8 cellular contexts compared by ENCODE assay signal in the genomic region with DNA sequence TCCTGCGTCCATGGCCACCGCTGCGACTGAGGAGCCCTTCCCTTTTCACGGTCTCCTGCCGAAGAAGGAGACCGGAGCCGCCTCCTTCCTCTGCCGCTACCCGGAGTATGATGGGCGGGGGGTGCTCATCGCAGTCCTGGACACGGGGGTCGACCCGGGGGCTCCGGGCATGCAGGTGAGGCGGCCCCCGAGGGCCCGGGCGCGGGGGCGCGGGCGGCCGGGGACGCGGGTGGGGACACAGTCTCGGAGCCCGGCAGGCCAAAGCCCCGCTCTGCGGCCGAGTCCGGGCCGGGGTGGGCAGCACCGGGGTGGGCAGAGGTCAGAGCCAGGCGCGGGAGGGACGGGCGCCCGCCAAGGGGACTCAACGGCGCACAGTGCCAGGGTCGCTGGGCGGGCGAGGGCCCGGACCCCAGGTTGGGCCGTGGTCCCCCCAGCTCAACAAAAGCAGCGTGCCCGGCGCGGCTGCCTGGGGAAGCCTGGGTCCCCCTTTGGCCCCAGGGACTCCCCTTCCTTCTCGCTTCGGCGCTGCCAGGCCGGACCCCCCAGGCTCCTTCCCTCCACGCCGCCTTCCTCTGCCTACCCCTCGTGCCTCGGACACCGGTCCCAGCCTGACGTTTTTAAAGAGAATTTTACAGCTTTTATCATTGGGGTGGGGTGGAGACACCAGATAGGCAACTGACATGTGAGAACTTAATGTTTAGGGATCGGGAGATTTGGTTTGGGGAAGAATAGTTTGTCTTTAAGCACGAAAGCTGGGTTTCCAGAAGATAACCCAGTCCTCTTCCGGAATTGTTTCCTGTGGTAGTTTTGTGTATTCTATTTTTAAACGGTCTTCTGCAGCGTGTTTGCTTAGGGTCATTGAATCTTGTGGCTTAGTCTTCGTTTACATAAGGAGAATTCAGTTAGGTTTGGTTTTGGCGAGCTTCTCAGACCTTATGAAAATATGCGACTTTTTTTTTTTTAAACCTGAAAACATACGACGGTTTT. TPM values are rescaled to one million over a fixed set of nuclear protein-coding genes. Genes with fewer than 3 reads are reported as not detected.
A peak's percentile ranks its signal among the peaks of the same experiment; 100 is the strongest.
DNase-seq lines count a peak whose midpoint lies in the region; ATAC-seq and TF ChIP-seq lines count a peak whose summit lies in the region.

No MANE protein-coding gene starts in this region.

- peak overlapping the region; percentile 100 for H3K27ac Mint-ChIP-seq in osteocyte (ENCODE audit: unreplicated experiment)

- H3K36me3 Mint-ChIP-seq in osteocyte (ENCODE audit: unreplicated experiment), result no peaks in the 10 kb centered on the region

- TF ChIP-seq CTCF in osteocyte (IDR thresholded peaks at IDR 0.05), result no peak

- no peaks in the 10 kb centered on the region for H3K9me3 Mint-ChIP-seq in osteocyte (ENCODE audit: unreplicated experiment)

- H3K4me1 Mint-ChIP-seq in osteocyte (ENCODE audit: unreplicated experiment), result peaks cover 36% of the 10 kb centered on the region

- H3K27me3 Mint-ChIP-seq in osteocyte (ENCODE audit: unreplicated experiment), result no peaks in the 10 kb centered on the region

- peak; percentile 5 for DNase-seq in activated T-cell treated with anti-CD3 and anti-CD28 coated beads for 1 hour (ENCODE audit: low read depth)
- no peak for DNase-seq in activated T-cell treated with anti-CD3 and anti-CD28 coated beads for 4 hours
- DNase-seq in NCI-H526 (lab: John Stamatoyannopoulos, UW), result peak; percentile 10 to 47
- DNase-seq in activated gamma-delta T cell (lab: John Stamatoyannopoulos, UW), result peak; percentile 24
- peak; percentile 47 for DNase-seq in germinal center (ENCODE audit: low spot score)
- DNase-seq in osteocyte (ENCODE audit: extremely low spot score, unreplicated experiment), result no peak

- ATAC-seq in HG02759 (IDR thresholded peaks at IDR 0.05; ENCODE audit: unreplicated experiment) (peak; percentile 19), HG03469 (IDR thresholded peaks at IDR 0.05; ENCODE audit: unreplicated experiment) (no peak)

- peak overlapping the region; percentile 97 for H3K4me3 Mint-ChIP-seq in osteocyte (ENCODE audit: unreplicated experiment)

RNA-seq across cellular contexts. Expression of gene TPP2, which starts 0.5 kb away (rescaled TPM):
- total RNA-seq in osteocyte, result 44.9 and 47.5 TPM in 2 replicates

Comparison
In these comparisons a context has a peak if more than half of its experiments do, and no peak if none do; other contexts are left out.
1. DNase-seq: peak in activated T-cell treated with anti-CD3 and anti-CD28 coated beads for 1 hour (single experiment), NCI-H526 (2 of 2), activated gamma-delta T cell (single experiment) and germinal center (single experiment); none in activated T-cell treated with anti-CD3 and anti-CD28 coated beads for 4 hours (single experiment) and osteocyte (single experiment).